ENCODE assay signal across 1 cellular context in the genomic region with DNA sequence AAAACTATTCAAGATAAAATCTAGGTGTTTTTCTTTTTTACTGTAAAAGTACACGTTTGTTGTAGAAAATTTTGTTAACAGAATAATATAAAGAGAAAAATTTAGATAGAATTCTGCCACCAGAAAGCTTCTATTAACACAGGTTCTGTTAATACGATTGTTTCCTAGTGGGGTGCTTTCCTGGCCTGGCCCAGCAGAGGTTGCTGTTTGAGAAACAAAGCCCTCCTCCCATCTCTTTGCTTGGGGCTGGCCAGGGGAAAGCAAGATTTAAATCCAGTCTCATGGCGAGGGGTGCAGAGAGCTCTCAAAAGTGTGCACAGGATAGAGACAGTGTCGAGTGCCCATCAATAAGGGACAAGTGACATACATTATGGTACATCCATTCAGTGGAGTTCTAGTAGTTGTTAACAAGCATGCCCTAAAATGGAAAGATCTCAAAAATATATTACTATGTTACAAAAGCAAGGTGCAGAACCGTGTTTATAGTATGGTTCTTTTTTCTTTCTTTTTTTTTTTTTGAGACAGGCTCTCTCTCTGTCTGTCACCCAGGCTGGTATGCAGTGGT.
TF ChIP-seq lines count a peak whose summit lies in the region.

No MANE protein-coding gene starts in this region.

TF ChIP-seq in GM23338, 12 proteins besides CTCF, POLR2A, EP300 and RAD21 (continued from another document):
- TF ChIP-seq, protein P1, sequence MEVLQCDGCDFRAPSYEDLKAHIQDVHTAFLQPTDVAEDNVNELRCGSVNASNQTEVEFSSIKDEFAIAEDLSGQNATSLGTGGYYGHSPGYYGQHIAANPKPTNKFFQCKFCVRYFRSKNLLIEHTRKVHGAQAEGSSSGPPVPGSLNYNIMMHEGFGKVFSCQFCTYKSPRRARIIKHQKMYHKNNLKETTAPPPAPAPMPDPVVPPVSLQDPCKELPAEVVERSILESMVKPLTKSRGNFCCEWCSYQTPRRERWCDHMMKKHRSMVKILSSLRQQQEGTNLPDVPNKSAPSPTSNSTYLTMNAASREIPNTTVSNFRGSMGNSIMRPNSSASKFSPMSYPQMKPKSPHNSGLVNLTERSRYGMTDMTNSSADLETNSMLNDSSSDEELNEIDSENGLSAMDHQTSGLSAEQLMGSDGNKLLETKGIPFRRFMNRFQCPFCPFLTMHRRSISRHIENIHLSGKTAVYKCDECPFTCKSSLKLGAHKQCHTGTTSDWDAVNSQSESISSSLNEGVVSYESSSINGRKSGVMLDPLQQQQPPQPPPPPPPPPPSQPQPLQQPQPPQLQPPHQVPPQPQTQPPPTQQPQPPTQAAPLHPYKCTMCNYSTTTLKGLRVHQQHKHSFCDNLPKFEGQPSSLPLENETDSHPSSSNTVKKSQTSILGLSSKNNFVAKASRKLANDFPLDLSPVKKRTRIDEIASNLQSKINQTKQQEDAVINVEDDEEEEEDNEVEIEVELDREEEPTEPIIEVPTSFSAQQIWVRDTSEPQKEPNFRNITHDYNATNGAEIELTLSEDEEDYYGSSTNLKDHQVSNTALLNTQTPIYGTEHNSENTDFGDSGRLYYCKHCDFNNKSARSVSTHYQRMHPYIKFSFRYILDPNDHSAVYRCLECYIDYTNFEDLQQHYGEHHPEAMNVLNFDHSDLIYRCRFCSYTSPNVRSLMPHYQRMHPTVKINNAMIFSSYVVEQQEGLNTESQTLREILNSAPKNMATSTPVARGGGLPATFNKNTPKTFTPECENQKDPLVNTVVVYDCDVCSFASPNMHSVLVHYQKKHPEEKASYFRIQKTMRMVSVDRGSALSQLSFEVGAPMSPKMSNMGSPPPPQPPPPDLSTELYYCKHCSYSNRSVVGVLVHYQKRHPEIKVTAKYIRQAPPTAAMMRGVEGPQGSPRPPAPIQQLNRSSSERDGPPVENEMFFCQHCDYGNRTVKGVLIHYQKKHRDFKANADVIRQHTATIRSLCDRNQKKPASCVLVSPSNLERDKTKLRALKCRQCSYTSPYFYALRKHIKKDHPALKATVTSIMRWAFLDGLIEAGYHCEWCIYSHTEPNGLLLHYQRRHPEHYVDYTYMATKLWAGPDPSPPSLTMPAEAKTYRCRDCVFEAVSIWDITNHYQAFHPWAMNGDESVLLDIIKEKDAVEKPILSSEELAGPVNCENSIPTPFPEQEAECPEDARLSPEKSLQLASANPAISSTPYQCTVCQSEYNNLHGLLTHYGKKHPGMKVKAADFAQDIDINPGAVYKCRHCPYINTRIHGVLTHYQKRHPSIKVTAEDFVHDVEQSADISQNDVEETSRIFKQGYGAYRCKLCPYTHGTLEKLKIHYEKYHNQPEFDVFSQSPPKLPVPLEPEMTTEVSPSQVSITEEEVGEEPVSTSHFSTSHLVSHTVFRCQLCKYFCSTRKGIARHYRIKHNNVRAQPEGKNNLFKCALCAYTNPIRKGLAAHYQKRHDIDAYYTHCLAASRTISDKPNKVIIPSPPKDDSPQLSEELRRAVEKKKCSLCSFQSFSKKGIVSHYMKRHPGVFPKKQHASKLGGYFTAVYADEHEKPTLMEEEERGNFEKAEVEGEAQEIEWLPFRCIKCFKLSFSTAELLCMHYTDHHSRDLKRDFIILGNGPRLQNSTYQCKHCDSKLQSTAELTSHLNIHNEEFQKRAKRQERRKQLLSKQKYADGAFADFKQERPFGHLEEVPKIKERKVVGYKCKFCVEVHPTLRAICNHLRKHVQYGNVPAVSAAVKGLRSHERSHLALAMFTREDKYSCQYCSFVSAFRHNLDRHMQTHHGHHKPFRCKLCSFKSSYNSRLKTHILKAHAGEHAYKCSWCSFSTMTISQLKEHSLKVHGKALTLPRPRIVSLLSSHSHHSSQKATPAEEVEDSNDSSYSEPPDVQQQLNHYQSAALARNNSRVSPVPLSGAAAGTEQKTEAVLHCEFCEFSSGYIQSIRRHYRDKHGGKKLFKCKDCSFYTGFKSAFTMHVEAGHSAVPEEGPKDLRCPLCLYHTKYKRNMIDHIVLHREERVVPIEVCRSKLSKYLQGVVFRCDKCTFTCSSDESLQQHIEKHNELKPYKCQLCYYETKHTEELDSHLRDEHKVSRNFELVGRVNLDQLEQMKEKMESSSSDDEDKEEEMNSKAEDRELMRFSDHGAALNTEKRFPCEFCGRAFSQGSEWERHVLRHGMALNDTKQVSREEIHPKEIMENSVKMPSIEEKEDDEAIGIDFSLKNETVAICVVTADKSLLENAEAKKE (CRISPR knock-in tag; IDR thresholded peaks at IDR 0.05): no peak
- TF ChIP-seq EZH2 (IDR thresholded peaks at IDR 0.05; ENCODE audit: low read depth, unreplicated experiment) (no peak), POLR2AphosphoS5 (IDR thresholded peaks at IDR 0.05; ENCODE audit: low read depth) (no peak), EZH2phosphoT487 (IDR thresholded peaks at IDR 0.05; ENCODE audit: unreplicated experiment) (no peak), ZNF114 (CRISPR knock-in tag; IDR thresholded peaks at IDR 0.05) (no peak), JUNB (IDR thresholded peaks at IDR 0.05; ENCODE audit: unreplicated experiment) (no peak), STAT1 (IDR thresholded peaks at IDR 0.05; ENCODE audit: unreplicated experiment) (no peak)
